Comparison of ENCODE assay signal across 26 cellular contexts in the genomic region with DNA sequence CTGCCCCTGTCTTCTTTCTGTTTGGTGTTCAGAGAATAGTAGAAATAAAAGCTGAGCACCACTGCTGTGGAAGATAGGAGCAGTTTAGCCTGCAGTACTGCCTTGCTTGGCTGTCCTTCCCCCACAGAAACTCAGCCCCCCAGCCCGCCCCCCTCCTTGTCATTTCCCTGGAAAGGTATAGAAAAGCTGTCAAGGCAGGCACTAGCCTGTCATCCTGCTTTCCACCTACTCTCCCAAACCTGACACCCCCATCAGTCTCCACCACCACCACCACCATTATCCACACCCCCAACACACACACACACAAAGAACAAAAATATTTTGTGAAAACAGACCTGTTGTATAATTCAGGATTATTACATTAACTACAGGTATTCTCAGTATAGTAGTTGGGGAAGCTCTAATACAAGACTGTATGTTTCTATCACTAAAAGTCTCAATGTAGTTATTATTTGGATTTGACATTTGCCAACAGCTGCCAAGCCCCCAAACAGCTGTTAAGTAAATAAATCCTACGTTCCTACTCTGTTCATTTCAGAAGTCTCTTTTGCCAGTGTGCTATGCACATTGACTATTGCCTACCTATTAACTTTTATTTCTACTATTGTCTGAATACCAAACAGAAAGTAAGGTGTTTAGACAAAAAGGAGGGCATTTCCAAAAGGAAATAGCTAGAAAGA.
"Had no signal": no experiment of that assay in that cellular context is flagged by ENCODE, and none has a peak within 500 bp of the region (broad histone marks: within the 10 kb centered on the region; RNA-seq: fewer than 3 reads in every experiment).

No MANE protein-coding gene starts in this region.

- H3K4me2 ChIP-seq: hepatocyte had no signal

- H3K27ac Mint-ChIP-seq: endodermal cell; memory B cell; naive thymus-derived CD4-positive, alpha-beta T cell; nephron progenitor cell had no signal

- DNase-seq: effector CD8-positive, alpha-beta T cell; endodermal cell; foreskin fibroblast; gastrocnemius medialis; heart left ventricle; kidney; naive thymus-derived CD4-positive, alpha-beta T cell; nephron progenitor cell; right cardiac atrium; stimulated activated CD4-positive, alpha-beta T cell treated with anti-CD3 and anti-CD28 coated beads, Interleukin-12 subunit alpha, Interleukin-12 subunit beta, amount 100 ng/mL, for 4 hours; stimulated activated CD4-positive, alpha-beta T cell treated with anti-CD3 and anti-CD28 coated beads, Interleukin-1b, Interleukin-23, amount 100 ng/mL, for 48 hours; stimulated activated CD4-positive, alpha-beta T cell treated with anti-CD3 and anti-CD28 coated beads, Interleukin-4, amount 100 ng/mL, for 1 hour; stimulated activated CD8-positive, alpha-beta memory T cell treated with anti-CD3 and anti-CD28 coated beads, Interleukin-4, amount 100 ng/mL, for 48 hours; stimulated activated naive CD4-positive, alpha-beta T cell; stomach; thyroid gland; trophoblast cell had no signal

- H3K4me3 Mint-ChIP-seq: endodermal cell; memory B cell; naive thymus-derived CD4-positive, alpha-beta T cell; nephron progenitor cell had no signal

- H3K27me3 ChIP-seq: gastrocnemius medialis, hepatocyte, stomach, thyroid gland, vagina had no signal

- H3K9me3 ChIP-seq: gastrocnemius medialis, prostate gland, stomach, thyroid gland, vagina had no signal

- H3K4me1 Mint-ChIP-seq: endodermal cell; memory B cell; naive thymus-derived CD4-positive, alpha-beta T cell had no signal

- H3K9me3 Mint-ChIP-seq: endodermal cell, memory B cell, nephron progenitor cell had no signal

- H3K79me2 ChIP-seq: hepatocyte had no signal

- H3K36me3 ChIP-seq: gastrocnemius medialis, prostate gland, thyroid gland had no signal

- H3K27ac ChIP-seq: epithelial cell of prostate, gastrocnemius medialis, heart left ventricle, hepatocyte, prostate gland, stomach, thyroid gland, vagina had no signal

- H3K27me3 Mint-ChIP-seq: naive thymus-derived CD4-positive, alpha-beta T cell had no signal

- ATAC-seq: esophagus mucosa; gastrocnemius medialis; heart left ventricle; left lobe of liver; naive thymus-derived CD4-positive, alpha-beta T cell; right cardiac atrium had no signal

- H3K4me3 ChIP-seq: gastrocnemius medialis, heart left ventricle, hepatocyte, lung, prostate gland, smooth muscle cell, stomach, thyroid gland, vagina had no signal

- H3K4me1 ChIP-seq: gastrocnemius medialis, prostate gland, stomach, thyroid gland, vagina had no signal

- H2AFZ ChIP-seq: hepatocyte had no signal
